Comparison of ENCODE assay signal across 8 cellular contexts in genomic region chrX:38260231-38260630, GRCh38. TPM values are rescaled to one million over a fixed set of nuclear protein-coding genes. Genes with fewer than 3 reads are reported as not detected.
DNase-seq lines count a peak whose midpoint lies in the region; ATAC-seq, FAIRE-seq and TF ChIP-seq lines count a peak whose summit lies in the region.

No MANE protein-coding gene starts in this region.

- WGBS in gastroesophageal sphincter (ENCODE audit: low coverage in 1 of 2), 2 donors, result 31 to 58% methylated on average over 4 of the region's 4 CpGs

- dilution Hi-C loops in endothelial cell of umbilical vein (cut with MboI; ENCODE audit: extremely low pct_ligation_motif_present, low sequenced_read_pairs), result no loop called here

- no peaks in the 10 kb centered on the region for H3K27me3 ChIP-seq in endothelial cell of umbilical vein (ENCODE audit: control insufficient read depth in 2 of 2, insufficient read depth in 2 of 2, low read length in 2 of 2)
- H3K27me3 ChIP-seq in gastroesophageal sphincter, result no peaks in the 10 kb centered on the region

- H3K4me3 ChIP-seq in endothelial cell of umbilical vein (replicated peaks in 1 of 3; ENCODE audit: insufficient read depth in 1 of 3, low read depth in 1 of 3, low read length in 3 of 3) (no peak overlapping the region), gastroesophageal sphincter (no peak overlapping the region)

- no peak overlapping the region for H2AFZ ChIP-seq in endothelial cell of umbilical vein (ENCODE audit: low read depth, low read length)

- H3K4me1 ChIP-seq in endothelial cell of umbilical vein (ENCODE audit: control insufficient read depth, extremely low read depth, insufficient read depth, low read length) (no peaks in the 10 kb centered on the region), gastroesophageal sphincter (no peaks in the 10 kb centered on the region)

- FAIRE-seq in endothelial cell of umbilical vein (lab: Jason Lieb, UNC), result peak; percentile 89

- H3K9ac ChIP-seq in endothelial cell of umbilical vein (replicated peaks; ENCODE audit: extremely low read depth, insufficient read depth, low read length), result no peak overlapping the region

- no peak overlapping the region for H3K4me2 ChIP-seq in endothelial cell of umbilical vein (ENCODE audit: insufficient read depth, low read length)

- ATAC-seq in GM18520 (IDR thresholded peaks at IDR 0.05; ENCODE audit: unreplicated experiment), result peak; percentile 55
- no peak for ATAC-seq in gastroesophageal sphincter

- DNase-seq in ACHN (peak; percentile 45), NAMALWA (ENCODE audit: low spot score) (peak; percentile 50), endothelial cell of umbilical vein (ENCODE audit: low read depth, low spot score) (peak; percentile 35), epidermal melanocyte (ENCODE audit: insufficient read length, low spot score) (no peak), mucosa of gallbladder (ENCODE audit: low spot score) (no peak)
- no peak for DNase-seq in activated CD8-positive, alpha-beta memory T cell treated with anti-CD3 and anti-CD28 coated beads, Interleukin-2, amount 50 U/mL, for 48 hours

- no peaks in the 10 kb centered on the region for H3K36me3 ChIP-seq in endothelial cell of umbilical vein (ENCODE audit: control insufficient read depth in 2 of 2, extremely low read depth in 1 of 2, insufficient read depth in 2 of 2, low read length in 2 of 2)
- H3K36me3 ChIP-seq in gastroesophageal sphincter, result no peaks in the 10 kb centered on the region

- intact Hi-C loops in endothelial cell of umbilical vein (cut with micrococcal nuclease), result loop anchor here (1.0 to 5.0 kb wide), 3 partner anchors 38 to 392 kb away; partner anchors contain the start of genes RPGR and SRPX

- BruUV-seq in endothelial cell of umbilical vein (replicated peaks; lab: Mats Ljungman, UMichigan), result no TSS peak

- TF ChIP-seq POLR2A in endothelial cell of umbilical vein (IDR thresholded peaks at IDR 0.05; ENCODE audit: low read depth, low read length), result no peak
- no peak for TF ChIP-seq POLR2A in gastroesophageal sphincter (IDR thresholded peaks at IDR 0.05)

- CTCF ChIA-PET in endothelial cell of umbilical vein (lab: Charles Lee), result interaction anchor here (0.9 to 2.4 kb wide), 10 partner anchors 9 to 68 kb away, joined by 3 to 13 read pairs (median 4); partner anchors contain the start of gene RPGR

- in situ Hi-C loops in ACHN (cut with HindIII; ENCODE audit: low pct_ligation_motif_present, low pct_unique_long_range_greater_than_20kb, low sequenced_read_pairs), result no loop called here

- H3K9me3 ChIP-seq in endothelial cell of umbilical vein (replicated peaks; ENCODE audit: control insufficient read depth, insufficient read depth, low read length) (no peaks in the 10 kb centered on the region), gastroesophageal sphincter (no peaks in the 10 kb centered on the region)

- H3K27ac ChIP-seq in endothelial cell of umbilical vein (ENCODE audit: insufficient read depth, low read depth, low read length), result no peak overlapping the region
- no peak overlapping the region for H3K27ac ChIP-seq in gastroesophageal sphincter

- H3K79me2 ChIP-seq in endothelial cell of umbilical vein (ENCODE audit: control insufficient read depth, insufficient read depth, low read length), result no peaks in the 10 kb centered on the region

- no peaks in the 10 kb centered on the region for H3K9me1 ChIP-seq in endothelial cell of umbilical vein (replicated peaks; ENCODE audit: control insufficient read depth, extremely low read depth, insufficient read depth, low read length)

- H4K20me1 ChIP-seq in endothelial cell of umbilical vein (replicated peaks; ENCODE audit: control insufficient read depth, extremely low read depth, insufficient read depth, low read length), result no peaks in the 10 kb centered on the region

- TF ChIP-seq CTCF in endothelial cell of umbilical vein (IDR thresholded peaks at IDR 0.05; ENCODE audit: extremely low read depth in 1 of 2, insufficient read depth in 1 of 2, low read depth in 1 of 2, low read length in 2 of 2) (peak; percentile 15 to 31), gastroesophageal sphincter (IDR thresholded peaks at IDR 0.05) (no peak)

- POLR2A ChIA-PET in endothelial cell of umbilical vein (lab: Charles Lee), result no interaction called here

- TF ChIP-seq EP300 in gastroesophageal sphincter (IDR thresholded peaks at IDR 0.05), result no peak

TF ChIP-seq in endothelial cell of umbilical vein, 7 proteins besides CTCF, POLR2A, EP300 and RAD21:
- TF ChIP-seq MAX (IDR thresholded peaks at IDR 0.05; ENCODE audit: insufficient read depth, insufficient read length), result no peak
- no peak for TF ChIP-seq GATA2 (IDR thresholded peaks at IDR 0.05; ENCODE audit: insufficient read depth, insufficient read length, low read depth, low read length)
- no peak for TF ChIP-seq EZH2 (IDR thresholded peaks at IDR 0.05; ENCODE audit: borderline replicate concordance, low read depth, low read length, severe bottlenecking)
- TF ChIP-seq JUN (IDR thresholded peaks at IDR 0.05; ENCODE audit: borderline replicate concordance, insufficient read depth, insufficient read length, low read depth), result no peak
- no peak for TF ChIP-seq FOS (IDR thresholded peaks at IDR 0.05; ENCODE audit: borderline replicate concordance, insufficient read depth, low read length)
- TF ChIP-seq POLR2AphosphoS5 (IDR thresholded peaks at IDR 0.05; ENCODE audit: insufficient read depth, low read depth, low read length), result no peak
- no peak for TF ChIP-seq MYC (IDR thresholded peaks at IDR 0.05; ENCODE audit: low read depth, low read length)

RNA-seq across cellular contexts. Expression of gene SRPX, which starts 39.6 kb away (rescaled TPM):
- total RNA-seq in endothelial cell of umbilical vein (104 and 126 TPM in 2 replicates), mucosa of gallbladder (59.5 TPM), gastroesophageal sphincter (100 to 1,000 TPM in 1 of 4 donors, 10 to 100 TPM in 3; 26.6 to 117 (median 84.0) TPM)
- 107 and 140 TPM in 2 replicates for polyA plus RNA-seq in endothelial cell of umbilical vein
- polyA plus RNA-seq in endothelial cell of umbilical vein (2011; cell fraction: cytosol; rRNA removed), result 189 and 199 TPM in 2 replicates
- polyA plus RNA-seq in endothelial cell of umbilical vein (2011; cell fraction: nucleus; rRNA removed), result 101 and 106 TPM in 2 replicates
- 200 and 217 TPM in 2 replicates for polyA plus RNA-seq in endothelial cell of umbilical vein (2012)
- polyA minus RNA-seq in endothelial cell of umbilical vein, result 91.3 and 99.8 TPM in 2 replicates
- polyA minus RNA-seq in endothelial cell of umbilical vein (2011; cell fraction: cytosol; rRNA and poly(A)+ RNA removed), result not detected
- polyA minus RNA-seq in endothelial cell of umbilical vein (2011; cell fraction: nucleus; rRNA and poly(A)+ RNA removed), result 17.0 and 25.1 TPM in 2 replicates

Comparison
In these comparisons a context has a peak if more than half of its experiments do, and no peak if none do; other contexts are left out.
1. DNase-seq: peak in ACHN (single experiment), NAMALWA (single experiment) and endothelial cell of umbilical vein (single experiment); none in epidermal melanocyte (single experiment), activated CD8-positive, alpha-beta memory T cell treated with anti-CD3 and anti-CD28 coated beads, Interleukin-2, amount 50 U/mL, for 48 hours (single experiment) and mucosa of gallbladder (single experiment).
2. CTCF ChIP-seq: peak in endothelial cell of umbilical vein (2 of 2); none in gastroesophageal sphincter (0 of 4).